Comparison of ENCODE assay signal across 8 cellular contexts in genomic region chr13:100434010-100434763, GRCh38.
DNase-seq lines count a peak whose midpoint lies in the region; ATAC-seq and TF ChIP-seq lines count a peak whose summit lies in the region.

No MANE protein-coding gene starts in this region.

- CTCF ChIA-PET in naive thymus-derived CD4-positive, alpha-beta T cell (lab: Charles Lee): interaction anchor here (0.7 kb wide), 1 partner anchor 432 kb away, joined by 3 read pairs; no protein-coding TSS in a partner anchor

- peaks cover 7% of the 10 kb centered on the region for H3K9me3 Mint-ChIP-seq in glutamatergic neuron (ENCODE audit: unreplicated experiment)
- H3K9me3 Mint-ChIP-seq in naive thymus-derived CD4-positive, alpha-beta T cell: peaks cover 0 to 15% (median 2%) of the 10 kb centered on the region in 11 donors

- no peaks in the 10 kb centered on the region for H3K9me3 ChIP-seq in naive thymus-derived CD4-positive, alpha-beta T cell (ENCODE audit: control insufficient read depth in 2 of 3, low read length in 3 of 3)

- no peak overlapping the region for H3K4me3 ChIP-seq in fibroblast of mammary gland (ENCODE audit: control insufficient read depth, low read depth, low read length)
- H3K4me3 ChIP-seq in naive thymus-derived CD4-positive, alpha-beta T cell (ENCODE audit: low read length): no peak overlapping the region

- intact Hi-C loops in naive thymus-derived CD4-positive, alpha-beta T cell (cut with micrococcal nuclease): loop anchor here in 1 of 2 donors (2.0 kb wide), 1 partner anchor 39 kb away; no protein-coding TSS in a partner anchor

- POLR2A ChIA-PET in naive thymus-derived CD4-positive, alpha-beta T cell (lab: Charles Lee): no interaction called here

- peaks cover 10% of the 10 kb centered on the region for H3K36me3 Mint-ChIP-seq in glutamatergic neuron (ENCODE audit: unreplicated experiment)
- H3K36me3 Mint-ChIP-seq in naive thymus-derived CD4-positive, alpha-beta T cell: peaks cover 17 to 62% (median 46%) of the 10 kb centered on the region in 5 donors

- H3K27ac ChIP-seq in naive thymus-derived CD4-positive, alpha-beta T cell (ENCODE audit: low read depth, low read length): no peak overlapping the region

- no peaks in the 10 kb centered on the region for H3K36me3 ChIP-seq in naive thymus-derived CD4-positive, alpha-beta T cell (ENCODE audit: control insufficient read depth in 2 of 3, insufficient read depth in 3 of 3, low read length in 3 of 3)

- DNase-seq in EH (ENCODE audit: low read depth) (peak; percentile 83), fibroblast of mammary gland (ENCODE audit: low read depth) (peak; percentile 60), hippocampal formation (lab: John Stamatoyannopoulos, UW) (no peak), glutamatergic neuron (no peak)
- no peak for DNase-seq in activated CD4-positive, CD25-positive, alpha-beta regulatory T cell (lab: John Stamatoyannopoulos, UW)
- DNase-seq in naive thymus-derived CD4-positive, alpha-beta T cell: no peak

- H3K27me3 ChIP-seq in naive thymus-derived CD4-positive, alpha-beta T cell (ENCODE audit: control insufficient read depth in 2 of 2, insufficient read depth in 2 of 2, low read length in 2 of 2): no peaks in the 10 kb centered on the region

- H3K4me3 Mint-ChIP-seq in glutamatergic neuron (ENCODE audit: unreplicated experiment): no peak overlapping the region
- H3K4me3 Mint-ChIP-seq in naive thymus-derived CD4-positive, alpha-beta T cell: peak overlapping the region in 1 of 10 donors; percentile 52

- H3K4me1 Mint-ChIP-seq in glutamatergic neuron (ENCODE audit: low read depth, unreplicated experiment): no peaks in the 10 kb centered on the region
- peaks cover 0 to 39% (median 4%) of the 10 kb centered on the region in 7 donors for H3K4me1 Mint-ChIP-seq in naive thymus-derived CD4-positive, alpha-beta T cell

- H3K27ac Mint-ChIP-seq in glutamatergic neuron (ENCODE audit: unreplicated experiment): no peak overlapping the region
- H3K27ac Mint-ChIP-seq in naive thymus-derived CD4-positive, alpha-beta T cell: peak overlapping the region in 3 of 9 donors; percentile 1 to 68 (median 61)

- H3K4me1 ChIP-seq in naive thymus-derived CD4-positive, alpha-beta T cell (ENCODE audit: control insufficient read depth in 2 of 2, insufficient read depth in 2 of 2, low read length in 2 of 2): no peaks in the 10 kb centered on the region

- ATAC-seq in GM21423 (IDR thresholded peaks at IDR 0.05; ENCODE audit: unreplicated experiment) (peak; percentile 86), HG03521 (IDR thresholded peaks at IDR 0.05; ENCODE audit: unreplicated experiment) (peak; percentile 80)
- ATAC-seq in naive thymus-derived CD4-positive, alpha-beta T cell: no peak

- H3K27me3 Mint-ChIP-seq in glutamatergic neuron (ENCODE audit: unreplicated experiment): no peaks in the 10 kb centered on the region
- no peaks in the 10 kb centered on the region for H3K27me3 Mint-ChIP-seq in naive thymus-derived CD4-positive, alpha-beta T cell

- TF ChIP-seq CTCF in fibroblast of mammary gland (conservative IDR thresholded peaks at IDR 0.05; ENCODE audit: control insufficient read depth, insufficient read depth, low read depth, low read length) (no peak), glutamatergic neuron (IDR thresholded peaks at IDR 0.05; ENCODE audit: partially characterized antibody, unreplicated experiment) (no peak)

Comparison
In these comparisons a context has a peak if more than half of its experiments do, and no peak if none do; other contexts are left out.
1. DNase-seq: peak in EH (single experiment) and fibroblast of mammary gland (single experiment); none in hippocampal formation (0 of 2), glutamatergic neuron (single experiment), activated CD4-positive, CD25-positive, alpha-beta regulatory T cell (0 of 4) and naive thymus-derived CD4-positive, alpha-beta T cell (0 of 9).